1 cellular context compared by ENCODE assay signal in genomic region chr2:52264488-52264887, GRCh38.
TF ChIP-seq lines count a peak whose summit lies in the region.

No MANE protein-coding gene starts in this region.

TF ChIP-seq in GM23338, 12 proteins besides CTCF, POLR2A, EP300 and RAD21 (continued from another document):
- TF ChIP-seq REST (IDR thresholded peaks at IDR 0.05; ENCODE audit: unreplicated experiment) (no peak), EZH2 (IDR thresholded peaks at IDR 0.05; ENCODE audit: low read depth, unreplicated experiment) (no peak), STAT1 (IDR thresholded peaks at IDR 0.05; ENCODE audit: unreplicated experiment) (no peak)
TF ChIP-seq in GM23338: peak in this region for 0.
